ENCODE assay signal across 1 cellular context in the genomic region with DNA sequence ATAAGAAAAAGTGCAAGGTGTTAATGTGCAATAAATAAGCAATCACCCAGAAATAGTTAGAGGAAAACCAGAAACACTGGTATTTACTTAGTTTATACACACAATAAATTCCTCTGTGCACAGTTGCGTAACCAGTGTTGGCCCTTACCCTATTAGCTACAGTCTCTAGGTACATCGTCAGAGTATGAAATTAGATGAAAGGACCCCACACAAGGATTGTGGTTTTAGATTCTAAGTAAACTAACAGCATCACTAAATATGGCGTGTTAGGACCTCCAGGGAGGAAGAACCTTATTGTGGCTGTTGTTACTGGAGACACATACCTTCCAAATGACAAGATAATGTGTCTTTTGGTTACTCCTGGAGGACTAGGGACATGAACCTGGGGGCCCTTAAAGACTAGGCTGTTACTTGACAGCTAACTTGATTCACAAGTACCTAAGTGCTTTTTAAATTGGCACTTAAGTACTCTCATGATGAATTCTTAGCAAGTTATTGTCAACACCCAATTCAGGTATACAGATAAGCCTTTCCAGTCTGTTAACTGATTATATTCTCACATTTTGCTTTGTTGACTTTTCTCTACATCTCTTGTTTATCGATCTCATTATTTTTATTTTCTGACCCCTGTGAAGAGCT.
A peak's percentile ranks its signal among the peaks of the same experiment; 100 is the strongest.
TF ChIP-seq lines count a peak whose summit lies in the region.

No MANE protein-coding gene starts in this region.

TF ChIP-seq in HepG2, 621 proteins besides CTCF, POLR2A, EP300 and RAD21 (continued from another document and continues in another):
- TF ChIP-seq, protein P1, sequence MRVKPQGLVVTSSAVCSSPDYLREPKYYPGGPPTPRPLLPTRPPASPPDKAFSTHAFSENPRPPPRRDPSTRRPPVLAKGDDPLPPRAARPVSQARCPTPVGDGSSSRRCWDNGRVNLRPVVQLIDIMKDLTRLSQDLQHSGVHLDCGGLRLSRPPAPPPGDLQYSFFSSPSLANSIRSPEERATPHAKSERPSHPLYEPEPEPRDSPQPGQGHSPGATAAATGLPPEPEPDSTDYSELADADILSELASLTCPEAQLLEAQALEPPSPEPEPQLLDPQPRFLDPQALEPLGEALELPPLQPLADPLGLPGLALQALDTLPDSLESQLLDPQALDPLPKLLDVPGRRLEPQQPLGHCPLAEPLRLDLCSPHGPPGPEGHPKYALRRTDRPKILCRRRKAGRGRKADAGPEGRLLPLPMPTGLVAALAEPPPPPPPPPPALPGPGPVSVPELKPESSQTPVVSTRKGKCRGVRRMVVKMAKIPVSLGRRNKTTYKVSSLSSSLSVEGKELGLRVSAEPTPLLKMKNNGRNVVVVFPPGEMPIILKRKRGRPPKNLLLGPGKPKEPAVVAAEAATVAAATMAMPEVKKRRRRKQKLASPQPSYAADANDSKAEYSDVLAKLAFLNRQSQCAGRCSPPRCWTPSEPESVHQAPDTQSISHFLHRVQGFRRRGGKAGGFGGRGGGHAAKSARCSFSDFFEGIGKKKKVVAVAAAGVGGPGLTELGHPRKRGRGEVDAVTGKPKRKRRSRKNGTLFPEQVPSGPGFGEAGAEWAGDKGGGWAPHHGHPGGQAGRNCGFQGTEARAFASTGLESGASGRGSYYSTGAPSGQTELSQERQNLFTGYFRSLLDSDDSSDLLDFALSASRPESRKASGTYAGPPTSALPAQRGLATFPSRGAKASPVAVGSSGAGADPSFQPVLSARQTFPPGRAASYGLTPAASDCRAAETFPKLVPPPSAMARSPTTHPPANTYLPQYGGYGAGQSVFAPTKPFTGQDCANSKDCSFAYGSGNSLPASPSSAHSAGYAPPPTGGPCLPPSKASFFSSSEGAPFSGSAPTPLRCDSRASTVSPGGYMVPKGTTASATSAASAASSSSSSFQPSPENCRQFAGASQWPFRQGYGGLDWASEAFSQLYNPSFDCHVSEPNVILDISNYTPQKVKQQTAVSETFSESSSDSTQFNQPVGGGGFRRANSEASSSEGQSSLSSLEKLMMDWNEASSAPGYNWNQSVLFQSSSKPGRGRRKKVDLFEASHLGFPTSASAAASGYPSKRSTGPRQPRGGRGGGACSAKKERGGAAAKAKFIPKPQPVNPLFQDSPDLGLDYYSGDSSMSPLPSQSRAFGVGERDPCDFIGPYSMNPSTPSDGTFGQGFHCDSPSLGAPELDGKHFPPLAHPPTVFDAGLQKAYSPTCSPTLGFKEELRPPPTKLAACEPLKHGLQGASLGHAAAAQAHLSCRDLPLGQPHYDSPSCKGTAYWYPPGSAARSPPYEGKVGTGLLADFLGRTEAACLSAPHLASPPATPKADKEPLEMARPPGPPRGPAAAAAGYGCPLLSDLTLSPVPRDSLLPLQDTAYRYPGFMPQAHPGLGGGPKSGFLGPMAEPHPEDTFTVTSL (CRISPR knock-in tag; IDR thresholded peaks at IDR 0.05; ENCODE audit: borderline replicate concordance) = peak; percentile 29; the same call in 1 of the 2 replicates
- no peak for TF ChIP-seq NR2C2 (CRISPR knock-in tag; IDR thresholded peaks at IDR 0.05; ENCODE audit: borderline replicate concordance)
- no peak for TF ChIP-seq ZNF124 (CRISPR knock-in tag; IDR thresholded peaks at IDR 0.05)
- TF ChIP-seq, protein P2, sequence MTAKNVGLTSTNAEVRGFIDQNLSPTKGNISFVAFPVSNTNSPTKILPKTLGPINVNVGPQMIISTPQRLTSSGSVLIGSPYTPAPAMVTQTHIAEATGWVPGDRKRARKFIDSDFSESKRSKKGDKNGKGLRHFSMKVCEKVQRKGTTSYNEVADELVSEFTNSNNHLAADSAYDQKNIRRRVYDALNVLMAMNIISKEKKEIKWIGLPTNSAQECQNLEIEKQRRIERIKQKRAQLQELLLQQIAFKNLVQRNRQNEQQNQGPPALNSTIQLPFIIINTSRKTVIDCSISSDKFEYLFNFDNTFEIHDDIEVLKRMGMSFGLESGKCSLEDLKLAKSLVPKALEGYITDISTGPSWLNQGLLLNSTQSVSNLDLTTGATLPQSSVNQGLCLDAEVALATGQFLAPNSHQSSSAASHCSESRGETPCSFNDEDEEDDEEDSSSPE (CRISPR knock-in tag; IDR thresholded peaks at IDR 0.05) = no peak
- TF ChIP-seq NR2F2 (IDR thresholded peaks at IDR 0.05; ENCODE audit: borderline replicate concordance, low read depth) = no peak
- TF ChIP-seq ZNF780A (CRISPR knock-in tag; IDR thresholded peaks at IDR 0.05) = no peak
- no peak for TF ChIP-seq EEA1 (CRISPR knock-in tag; IDR thresholded peaks at IDR 0.05; ENCODE audit: borderline replicate concordance)
- TF ChIP-seq NFYC (CRISPR knock-in tag; IDR thresholded peaks at IDR 0.05) = no peak
- TF ChIP-seq MEF2D (CRISPR knock-in tag; IDR thresholded peaks at IDR 0.05) = no peak
- no peak for TF ChIP-seq ZKSCAN1 (IDR thresholded peaks at IDR 0.05; ENCODE audit: low read length)
- TF ChIP-seq, protein P3, sequence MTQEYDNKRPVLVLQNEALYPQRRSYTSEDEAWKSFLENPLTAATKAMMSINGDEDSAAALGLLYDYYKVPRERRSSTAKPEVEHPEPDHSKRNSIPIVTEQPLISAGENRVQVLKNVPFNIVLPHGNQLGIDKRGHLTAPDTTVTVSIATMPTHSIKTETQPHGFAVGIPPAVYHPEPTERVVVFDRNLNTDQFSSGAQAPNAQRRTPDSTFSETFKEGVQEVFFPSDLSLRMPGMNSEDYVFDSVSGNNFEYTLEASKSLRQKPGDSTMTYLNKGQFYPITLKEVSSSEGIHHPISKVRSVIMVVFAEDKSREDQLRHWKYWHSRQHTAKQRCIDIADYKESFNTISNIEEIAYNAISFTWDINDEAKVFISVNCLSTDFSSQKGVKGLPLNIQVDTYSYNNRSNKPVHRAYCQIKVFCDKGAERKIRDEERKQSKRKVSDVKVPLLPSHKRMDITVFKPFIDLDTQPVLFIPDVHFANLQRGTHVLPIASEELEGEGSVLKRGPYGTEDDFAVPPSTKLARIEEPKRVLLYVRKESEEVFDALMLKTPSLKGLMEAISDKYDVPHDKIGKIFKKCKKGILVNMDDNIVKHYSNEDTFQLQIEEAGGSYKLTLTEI (CRISPR knock-in tag; conservative IDR thresholded peaks at IDR 0.05) = no peak
- no peak for TF ChIP-seq SRSF1 (optimal IDR thresholded peaks at IDR 0.05; ENCODE audit: low read depth, low read length)
- TF ChIP-seq ONECUT2 (CRISPR knock-in tag; IDR thresholded peaks at IDR 0.05) = no peak
- TF ChIP-seq RARA (CRISPR knock-in tag; IDR thresholded peaks at IDR 0.05) = 0 out of 2 replicates have a peak, but pooled peaks have one; percentile 28
- TF ChIP-seq, protein P4, sequence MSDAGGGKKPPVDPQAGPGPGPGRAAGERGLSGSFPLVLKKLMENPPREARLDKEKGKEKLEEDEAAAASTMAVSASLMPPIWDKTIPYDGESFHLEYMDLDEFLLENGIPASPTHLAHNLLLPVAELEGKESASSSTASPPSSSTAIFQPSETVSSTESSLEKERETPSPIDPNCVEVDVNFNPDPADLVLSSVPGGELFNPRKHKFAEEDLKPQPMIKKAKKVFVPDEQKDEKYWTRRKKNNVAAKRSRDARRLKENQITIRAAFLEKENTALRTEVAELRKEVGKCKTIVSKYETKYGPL (CRISPR knock-in tag; IDR thresholded peaks at IDR 0.05) = no peak
- no peak for TF ChIP-seq ZNF333 (CRISPR knock-in tag; IDR thresholded peaks at IDR 0.05; ENCODE audit: borderline replicate concordance)
- TF ChIP-seq ARHGAP35 (CRISPR knock-in tag; IDR thresholded peaks at IDR 0.05; ENCODE audit: borderline replicate concordance) = no peak
- no peak for TF ChIP-seq SIX4 (CRISPR knock-in tag; IDR thresholded peaks at IDR 0.05)
- TF ChIP-seq PAXIP1 (CRISPR knock-in tag; conservative IDR thresholded peaks at IDR 0.05) = peak; percentile 44; the same call in 1 of the 2 replicates
- TF ChIP-seq ZBTB14 (CRISPR knock-in tag; IDR thresholded peaks at IDR 0.05) = no peak
- no peak for TF ChIP-seq PRDM15 (CRISPR knock-in tag; IDR thresholded peaks at IDR 0.05)
- TF ChIP-seq SKI (IDR thresholded peaks at IDR 0.05; ENCODE audit: partially characterized antibody) = no peak
- no peak for TF ChIP-seq ZNF607 (CRISPR knock-in tag; IDR thresholded peaks at IDR 0.05; ENCODE audit: borderline replicate concordance)
- TF ChIP-seq PAF1 (CRISPR knock-in tag; IDR thresholded peaks at IDR 0.05) = no peak
- TF ChIP-seq SMC3 (IDR thresholded peaks at IDR 0.05; ENCODE audit: low read length) = peak; percentile 22; the same call in 1 of the 2 replicates
- no peak for TF ChIP-seq KAT7 (CRISPR knock-in tag; IDR thresholded peaks at IDR 0.05; ENCODE audit: borderline replicate concordance)
- no peak for TF ChIP-seq SP4 (CRISPR knock-in tag; IDR thresholded peaks at IDR 0.05)
- TF ChIP-seq PLRG1 (conservative IDR thresholded peaks at IDR 0.05) = no peak
- peak; percentile 63; the same call in 1 of the 2 replicates for TF ChIP-seq FOXP4 (CRISPR knock-in tag; IDR thresholded peaks at IDR 0.05)
- no peak for TF ChIP-seq PLSCR1 (CRISPR knock-in tag; IDR thresholded peaks at IDR 0.05; ENCODE audit: borderline replicate concordance)
- TF ChIP-seq JUN (CRISPR knock-in tag; IDR thresholded peaks at IDR 0.05) = no peak
- TF ChIP-seq ATF5 (CRISPR knock-in tag; IDR thresholded peaks at IDR 0.05; ENCODE audit: low read depth) = no peak
- TF ChIP-seq JUND (CRISPR knock-in tag; IDR thresholded peaks at IDR 0.05) = no peak
